9 cellular contexts compared by ENCODE assay signal in genomic region chr2:105344704-105345345, GRCh38. TPM values are rescaled to one million over a fixed set of nuclear protein-coding genes. Genes with fewer than 3 reads are reported as not detected.
DNase-seq lines count a peak whose midpoint lies in the region; ATAC-seq and TF ChIP-seq lines count a peak whose summit lies in the region.
"Had no signal": no experiment of that assay in that cellular context is flagged by ENCODE, and none has a peak within 500 bp of the region (broad histone marks: within the 10 kb centered on the region; RNA-seq: fewer than 3 reads in every experiment).

No MANE protein-coding gene starts in this region.

- TF ChIP-seq CTCF in cardiac muscle cell (IDR thresholded peaks at IDR 0.05; ENCODE audit: low read depth, low read length) (peak; percentile 33), Panc1 (IDR thresholded peaks at IDR 0.05) (peak; percentile 60; the same call in 1 of the 2 replicates), transverse colon (IDR thresholded peaks at IDR 0.05) (peak in 4 of 5 experiments; percentile 21 to 35 (median 28)), vagina (IDR thresholded peaks at IDR 0.05) (peak in 1 of 3 experiments; percentile 21)

- H3K9me3 ChIP-seq in cardiac muscle cell (ENCODE audit: low read depth): no peaks in the 10 kb centered on the region
- H3K9me3 ChIP-seq in Panc1 (ENCODE audit: control insufficient read depth, insufficient read depth, low read depth, low read length): no peaks in the 10 kb centered on the region
- H3K9me3 ChIP-seq in transverse colon: no peaks in the 10 kb centered on the region
- H3K9me3 ChIP-seq in vagina: no peaks in the 10 kb centered on the region
- H3K9me3 ChIP-seq: SJCRH30 had no signal

- intact Hi-C loops in left cardiac atrium (cut with DNase I) (no loop called here), Panc1 (cut with micrococcal nuclease; ENCODE audit: unreplicated experiment) (loop anchor here (2.0 kb wide), 1 partner anchor 176 kb away; no protein-coding TSS in a partner anchor), transverse colon (cut with DNase I; ENCODE audit: low total_unique reads) (no loop called here), vagina (cut with DNase I) (no loop called here)

- no TSS peak for BruUV-seq in Panc1 (replicated peaks; lab: Mats Ljungman, UMichigan)

- TF ChIP-seq POLR2A in transverse colon (IDR thresholded peaks at IDR 0.05): no peak
- no peak for TF ChIP-seq POLR2A in vagina (IDR thresholded peaks at IDR 0.05)

- H3K27ac ChIP-seq in cardiac muscle cell (peak overlapping the region; percentile 64), Panc1 (ENCODE audit: low read length) (peak overlapping the region; percentile 37; the same call in 1 of the 2 replicates), transverse colon (no peak overlapping the region), vagina (no peak overlapping the region)
- H3K27ac ChIP-seq: SJCRH30 had no signal

- H3K4me1 ChIP-seq in cardiac muscle cell (ENCODE audit: low read depth) (peaks cover 11% of the 10 kb centered on the region), Panc1 (ENCODE audit: control insufficient read depth, insufficient read depth, low read length) (0 out of 2 replicates have a peak, but pooled peaks cover 2% of the 10 kb centered on the region), transverse colon (no peaks in the 10 kb centered on the region), vagina (peaks cover under 1% of the 10 kb centered on the region)
- H3K4me1 ChIP-seq: SJCRH30 had no signal

- H3K4me3 ChIP-seq in cardiac muscle cell (no peak overlapping the region), Panc1 (ENCODE audit: low read depth in 2 of 2, low read length in 2 of 2) (no peak overlapping the region), transverse colon (no peak overlapping the region), vagina (no peak overlapping the region)
- H3K4me3 ChIP-seq: SJCRH30 had no signal

- H3K36me3 ChIP-seq in cardiac muscle cell (peaks cover 58% of the 10 kb centered on the region), Panc1 (ENCODE audit: control insufficient read depth, insufficient read depth, low read length) (peaks cover 58% of the 10 kb centered on the region), transverse colon (peaks cover 0 to 66% (median 24%) of the 10 kb centered on the region in 4 donors), vagina (peaks cover 6 to 72% of the 10 kb centered on the region in 2 donors)

- 50 to 57% methylated on average over 4 of the region's 4 CpGs for WGBS in transverse colon (ENCODE audit: low coverage in 1 of 2), 2 donors

- DNase-seq in cardiac muscle cell (ENCODE audit: low read depth in 1 of 2, low spot score in 1 of 2) (peak; percentile 69 to 83), left cardiac atrium (no peak), Panc1 (ENCODE audit: low read depth, low spot score) (no peak), fibroblast of peridontal ligament (ENCODE audit: extremely low read depth) (peak; percentile 82), transverse colon (no peak), vagina (ENCODE audit: extremely low spot score in 2 of 2) (no peak)

- TF ChIP-seq EP300 in transverse colon (IDR thresholded peaks at IDR 0.05; ENCODE audit: low read depth): no peak

- H3K27me3 ChIP-seq in cardiac muscle cell (no peaks in the 10 kb centered on the region), Panc1 (ENCODE audit: control insufficient read depth, insufficient read depth, low read length) (no peaks in the 10 kb centered on the region), transverse colon (no peaks in the 10 kb centered on the region), vagina (no peaks in the 10 kb centered on the region)
- H3K27me3 ChIP-seq: SJCRH30 had no signal

- ATAC-seq in left cardiac atrium: no peak
- peak; percentile 87 for ATAC-seq in Panc1
- ATAC-seq in HG03196 (IDR thresholded peaks at IDR 0.05; ENCODE audit: unreplicated experiment): no peak
- ATAC-seq in GM21717 (IDR thresholded peaks at IDR 0.05; ENCODE audit: unreplicated experiment): no peak

- POLR2A ChIA-PET in Panc1 (lab: Charles Lee): interaction anchor here (0.7 kb wide), 1 partner anchor 18 kb away, joined by 3 read pairs; no protein-coding TSS in a partner anchor

- CTCF ChIA-PET in Panc1 (lab: Charles Lee): interaction anchor here (0.6 to 1.5 kb wide), 6 partner anchors 13 to 387 kb away, joined by 3 to 12 read pairs (median 4); no protein-coding TSS in a partner anchor

- in situ Hi-C loops in Panc1 (cut with HindIII; ENCODE audit: low pct_unique_long_range_greater_than_20kb, low sequenced_read_pairs): no loop called here
- in situ Hi-C loops in transverse colon (cut with MboI; ENCODE audit: low pct_ligation_motif_present in 1 of 4, low pct_unique_long_range_greater_than_20kb in 1 of 4, low sequenced_read_pairs in 3 of 4): no loop called here

RNA-seq across cellular contexts. Expression of gene C2orf49, which starts 7.5 kb away (rescaled TPM):
- 21.5 and 37.9 TPM in 2 replicates for total RNA-seq in cardiac muscle cell
- polyA plus RNA-seq in cardiac muscle cell: 19.2 and 31.3 TPM in 2 replicates
- total RNA-seq in left cardiac atrium: 10 to 100 TPM; 15.6 to 16.2 TPM
- 20.0 TPM for total RNA-seq in Panc1 (2021; ENCODE audit: unreplicated experiment)
- polyA plus RNA-seq in Panc1 (2012; ENCODE audit: insufficient read length): 24.3 TPM
- total RNA-seq in transverse colon: 10 to 100 TPM in 3 of 4 donors, 1 to 10 TPM in 1; 1.8 to 17.6 (median 14.5) TPM
- total RNA-seq in vagina: 14.0 TPM

RNA-seq across cellular contexts. Expression of gene TGFBRAP1, which starts 15.3 kb away (rescaled TPM):
- total RNA-seq in cardiac muscle cell: 15.8 and 18.9 TPM in 2 replicates
- polyA plus RNA-seq in cardiac muscle cell: 11.4 and 11.5 TPM in 2 replicates
- 10 to 100 TPM; 11.2 to 12.7 TPM for total RNA-seq in left cardiac atrium
- total RNA-seq in Panc1 (2021; ENCODE audit: unreplicated experiment): 32.7 TPM
- polyA plus RNA-seq in Panc1 (2012; ENCODE audit: insufficient read length): 24.5 TPM
- 10 to 100 TPM; 13.1 to 21.8 (median 19.4) TPM for total RNA-seq in transverse colon
- total RNA-seq in vagina: 20.1 TPM

RNA-seq across cellular contexts. Expression of gene FHL2, which starts 54.0 kb away (rescaled TPM):
- total RNA-seq in cardiac muscle cell (586 and 1,288 TPM in 2 replicates), left cardiac atrium (10 to 100 TPM; 32.3 to 92.2 TPM), Panc1 (2021; ENCODE audit: unreplicated experiment) (378 TPM), transverse colon (100 to 1,000 TPM in 1 of 4 donors, 10 to 100 TPM in 3; 56.1 to 140 (median 89.2) TPM), vagina (62.1 TPM)
- polyA plus RNA-seq in cardiac muscle cell: 612 and 1,543 TPM in 2 replicates
- 411 TPM for polyA plus RNA-seq in Panc1 (2012; ENCODE audit: insufficient read length)

Comparison
In these comparisons a context has a peak if more than half of its experiments do, and no peak if none do; other contexts are left out.
1. DNase-seq: peak in cardiac muscle cell (2 of 2) and fibroblast of peridontal ligament (single experiment); none in left cardiac atrium (single experiment), Panc1 (single experiment), transverse colon (single experiment) and vagina (0 of 2).
2. H3K27ac ChIP-seq: peak in cardiac muscle cell (single experiment) and Panc1 (single experiment); none in transverse colon (0 of 4) and vagina (single experiment).